In the genomic region with DNA sequence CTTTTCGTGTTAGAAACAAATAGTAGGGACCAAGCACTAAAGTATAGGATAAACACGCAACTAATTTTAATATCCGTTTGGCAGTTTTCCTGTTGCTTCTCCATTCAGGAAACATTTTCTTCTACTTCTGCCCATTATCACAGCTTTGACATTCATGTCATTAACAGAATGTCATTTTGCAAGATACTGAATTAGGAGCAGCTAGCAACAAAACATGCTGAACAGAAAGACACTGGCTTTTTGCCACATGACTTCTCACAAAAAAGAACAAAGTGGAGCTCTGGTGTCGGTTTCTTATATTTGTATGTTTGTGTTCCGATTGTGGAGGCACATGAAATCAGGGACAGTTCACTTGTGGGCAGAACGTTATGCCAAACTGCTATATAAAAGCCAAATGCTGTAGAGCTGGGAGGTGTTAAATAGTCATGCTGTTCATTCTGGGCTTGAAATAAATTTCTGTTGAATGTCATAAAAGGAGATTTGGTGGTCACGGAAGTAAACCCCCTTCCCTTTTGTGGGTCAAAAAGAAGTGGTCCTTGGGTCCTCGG, we compare ENCODE assay signal across 14 cellular contexts.
"Had no signal": no experiment of that assay in that cellular context is flagged by ENCODE, and none has a peak within 500 bp of the region (broad histone marks: within the 10 kb centered on the region; RNA-seq: fewer than 3 reads in every experiment).

No MANE protein-coding gene starts in this region.

- H3K27ac Mint-ChIP-seq: activated CD4-positive, alpha-beta T cell treated with anti-CD3 and anti-CD28 coated beads, Interleukin-2, amount 10 ng/mL, durations not matched to agents 7 days and 5 days; activated CD8-positive, alpha-beta T cell treated with anti-CD3 and anti-CD28 coated beads, Interleukin-2, amount 10 ng/mL, durations not matched to agents 7 days and 5 days; activated naive CD4-positive, alpha-beta T cell treated with anti-CD3 and anti-CD28 coated beads, Interleukin-2, amount 10 ng/mL, durations not matched to agents 7 days and 5 days; activated naive CD8-positive, alpha-beta T cell treated with anti-CD3 and anti-CD28 coated beads, Interleukin-2, amount 50 U/mL, for 24 hours; dendritic cell treated with granulocyte-macrophage colony-stimulating factor and Interleukin-4, amounts not matched to agents 40 ng/mL and 50 ng/mL, for 4 days; naive thymus-derived CD8-positive, alpha-beta T cell; stimulated activated naive B cell treated with anti-CD40 and anti-IgM and Interleukin-4, amounts not matched to agents 10 μg/mL and 1 μg/mL and 100 μg/mL, for 72 hours had no signal

- H3K4me3 Mint-ChIP-seq: activated CD4-positive, alpha-beta T cell treated with anti-CD3 and anti-CD28 coated beads, Interleukin-2, amount 10 ng/mL, durations not matched to agents 7 days and 5 days; activated CD8-positive, alpha-beta T cell treated with anti-CD3 and anti-CD28 coated beads, Interleukin-2, amount 10 ng/mL, durations not matched to agents 7 days and 5 days; activated naive CD4-positive, alpha-beta T cell treated with anti-CD3 and anti-CD28 coated beads, Interleukin-2, amount 10 ng/mL, durations not matched to agents 7 days and 5 days; activated naive CD8-positive, alpha-beta T cell treated with anti-CD3 and anti-CD28 coated beads, Interleukin-2, amount 50 U/mL, for 24 hours; activated T-cell treated with anti-CD3 and anti-CD28 coated beads, Interleukin-2, amount 50 U/mL, for 4 hours; dendritic cell treated with granulocyte-macrophage colony-stimulating factor and Interleukin-4, amounts not matched to agents 40 ng/mL and 50 ng/mL, for 4 days; naive thymus-derived CD8-positive, alpha-beta T cell; stimulated activated naive B cell treated with anti-CD40 and anti-IgM and Interleukin-4, amounts not matched to agents 10 μg/mL and 1 μg/mL and 100 μg/mL, for 72 hours had no signal

- H3K27ac ChIP-seq: breast epithelium, upper lobe of right lung had no signal

- H3K27me3 Mint-ChIP-seq: activated CD4-positive, alpha-beta T cell treated with anti-CD3 and anti-CD28 coated beads, Interleukin-2, amount 10 ng/mL, durations not matched to agents 7 days and 5 days; activated naive CD4-positive, alpha-beta T cell treated with anti-CD3 and anti-CD28 coated beads, Interleukin-2, amount 10 ng/mL, durations not matched to agents 7 days and 5 days; activated naive CD8-positive, alpha-beta T cell treated with anti-CD3 and anti-CD28 coated beads, Interleukin-2, amount 50 U/mL, for 24 hours; dendritic cell treated with granulocyte-macrophage colony-stimulating factor and Interleukin-4, amounts not matched to agents 40 ng/mL and 50 ng/mL, for 4 days; naive thymus-derived CD8-positive, alpha-beta T cell had no signal

- DNase-seq: activated CD4-positive, alpha-beta T cell treated with anti-CD3 and anti-CD28 coated beads, Interleukin-2, amount 10 ng/mL, durations not matched to agents 7 days and 5 days; activated CD8-positive, alpha-beta T cell treated with anti-CD3 and anti-CD28 coated beads, Interleukin-2, amount 10 ng/mL, durations not matched to agents 7 days and 5 days; activated naive CD4-positive, alpha-beta T cell treated with anti-CD3 and anti-CD28 coated beads, Interleukin-2, amount 10 ng/mL, durations not matched to agents 7 days and 5 days; activated naive CD8-positive, alpha-beta T cell treated with anti-CD3 and anti-CD28 coated beads, Interleukin-2, amount 50 U/mL, for 24 hours; activated T-cell treated with anti-CD3 and anti-CD28 coated beads, Interleukin-2, amount 50 U/mL, for 4 hours; anterior cingulate cortex; effector CD8-positive, alpha-beta T cell; islet precursor cell; naive thymus-derived CD8-positive, alpha-beta T cell; SK-N-SH; stimulated activated naive B cell treated with anti-CD40 and anti-IgM and Interleukin-4, amounts not matched to agents 10 μg/mL and 1 μg/mL and 100 μg/mL, for 72 hours; upper lobe of right lung had no signal

- ATAC-seq: activated CD8-positive, alpha-beta T cell treated with anti-CD3 and anti-CD28 coated beads, Interleukin-2, amount 10 ng/mL, durations not matched to agents 7 days and 5 days; activated naive CD8-positive, alpha-beta T cell treated with anti-CD3 and anti-CD28 coated beads, Interleukin-2, amount 50 U/mL, for 24 hours; activated T-cell treated with anti-CD3 and anti-CD28 coated beads, Interleukin-2, amount 50 U/mL, for 4 hours; naive thymus-derived CD8-positive, alpha-beta T cell; stimulated activated naive B cell treated with anti-CD40 and anti-IgM and Interleukin-4, amounts not matched to agents 10 μg/mL and 1 μg/mL and 100 μg/mL, for 72 hours; upper lobe of right lung had no signal

- H3K4me1 Mint-ChIP-seq: activated naive CD4-positive, alpha-beta T cell treated with anti-CD3 and anti-CD28 coated beads, Interleukin-2, amount 10 ng/mL, durations not matched to agents 7 days and 5 days had no signal

- H3K9me3 Mint-ChIP-seq: activated CD4-positive, alpha-beta T cell treated with anti-CD3 and anti-CD28 coated beads, Interleukin-2, amount 10 ng/mL, durations not matched to agents 7 days and 5 days; activated naive CD4-positive, alpha-beta T cell treated with anti-CD3 and anti-CD28 coated beads, Interleukin-2, amount 10 ng/mL, durations not matched to agents 7 days and 5 days; activated naive CD8-positive, alpha-beta T cell treated with anti-CD3 and anti-CD28 coated beads, Interleukin-2, amount 50 U/mL, for 24 hours; activated T-cell treated with anti-CD3 and anti-CD28 coated beads, Interleukin-2, amount 50 U/mL, for 4 hours; dendritic cell treated with granulocyte-macrophage colony-stimulating factor and Interleukin-4, amounts not matched to agents 40 ng/mL and 50 ng/mL, for 4 days; naive thymus-derived CD8-positive, alpha-beta T cell; stimulated activated naive B cell treated with anti-CD40 and anti-IgM and Interleukin-4, amounts not matched to agents 10 μg/mL and 1 μg/mL and 100 μg/mL, for 72 hours had no signal

- H3K36me3 Mint-ChIP-seq: stimulated activated naive B cell treated with anti-CD40 and anti-IgM and Interleukin-4, amounts not matched to agents 10 μg/mL and 1 μg/mL and 100 μg/mL, for 72 hours had no signal
